In genomic region chr1:144523661-144524407, GRCh38 we compare ENCODE assay signal across 8 cellular contexts.
A peak's percentile ranks its signal among the peaks of the same experiment; 100 is the strongest.
DNase-seq lines count a peak whose midpoint lies in the region; ATAC-seq and TF ChIP-seq lines count a peak whose summit lies in the region.
"Not testable (repeated sequence)": the region's sequence is repeated elsewhere in the genome, so short reads cannot be mapped to it uniquely, and the experiment has no call there.

No MANE protein-coding gene starts in this region.

- H3K4me3 ChIP-seq in CD8-positive, alpha-beta T cell (ENCODE audit: low read depth, low read length); left lung: not testable (repeated sequence)
- peak overlapping the region; percentile 38 for H3K4me3 ChIP-seq in epithelial cell of esophagus (ENCODE audit: low read length)

- not testable (repeated sequence) for H3K27me3 Mint-ChIP-seq in CD8-positive, alpha-beta T cell (ENCODE audit: low read depth); activated T-helper 2 cell treated with anti-CD3 and anti-CD28 coated beads, Interferon-gamma antibody, Interleukin-2, Interleukin-4, amounts not matched to agents 10 μg/mL and 5 μg/mL and 100 μg/mL, durations not matched to agents 14 hours and 24 hours and 36 hours (ENCODE audit: low read depth)

- POLR2A ChIA-PET in CD8-positive, alpha-beta T cell (lab: Charles Lee), result interaction anchor here (0.6 kb wide), 1 partner anchor 112 kb away, joined by 4 read pairs; no protein-coding TSS in a partner anchor
- POLR2A ChIA-PET in RWPE1 (lab: Yijun Ruan, JAX; ENCODE audit: low non-redundant PET), result not testable (repeated sequence)

- H3K27ac ChIP-seq in CD8-positive, alpha-beta T cell (ENCODE audit: low read depth, low read length), result peak overlapping the region; percentile 93
- 0 out of 2 replicates have a peak overlapping the region, but pooled peaks have one; percentile 36 for H3K27ac ChIP-seq in RWPE1
- H3K27ac ChIP-seq in left lung, result not testable (repeated sequence)

- peak; percentile 33 to 65 (median 42) for DNase-seq in CD8-positive, alpha-beta T cell
- peak; percentile 0 for DNase-seq in RWPE1 (ENCODE audit: low spot score)
- peak; percentile 71 for DNase-seq in activated T-helper 2 cell treated with anti-CD3 and anti-CD28 coated beads, Interferon-gamma antibody, Interleukin-2, Interleukin-4, amounts not matched to agents 10 μg/mL and 5 μg/mL and 100 μg/mL, durations not matched to agents 14 hours and 24 hours and 36 hours (ENCODE audit: low spot score)
- peak; percentile 70 for DNase-seq in epithelial cell of esophagus (ENCODE audit: low read depth)
- DNase-seq in left lung, result not testable (repeated sequence)
- peak; percentile 18 to 41 for DNase-seq in stimulated activated CD4-positive, alpha-beta T cell treated with anti-CD3 and anti-CD28 coated beads, Interleukin-1b, Interleukin-23, amount 100 ng/mL, for 4 hours (ENCODE audit: low read depth in 2 of 2)

- H3K4me3 Mint-ChIP-seq in CD8-positive, alpha-beta T cell, result peak overlapping the region; percentile 89
- peak overlapping the region; percentile 81 for H3K4me3 Mint-ChIP-seq in activated T-helper 2 cell treated with anti-CD3 and anti-CD28 coated beads, Interferon-gamma antibody, Interleukin-2, Interleukin-4, amounts not matched to agents 10 μg/mL and 5 μg/mL and 100 μg/mL, durations not matched to agents 14 hours and 24 hours and 36 hours (ENCODE audit: low read depth)

- peak; percentile 82 for ATAC-seq in CD8-positive, alpha-beta T cell
- ATAC-seq in GM21360 (IDR thresholded peaks at IDR 0.05; ENCODE audit: unreplicated experiment), result peak; percentile 88
- ATAC-seq in HG03378 (IDR thresholded peaks at IDR 0.05; ENCODE audit: unreplicated experiment), result peak; percentile 92
- ATAC-seq in left lung, result peak; percentile 56

- not testable (repeated sequence) for H3K36me3 ChIP-seq in CD8-positive, alpha-beta T cell (ENCODE audit: insufficient read depth, low read length); left lung

- CTCF ChIA-PET in CD8-positive, alpha-beta T cell (lab: Charles Lee); RWPE1 (lab: Yijun Ruan, JAX): not testable (repeated sequence)

- H3K27me3 ChIP-seq in CD8-positive, alpha-beta T cell (ENCODE audit: insufficient read depth, low read length); left lung: not testable (repeated sequence)

- H3K9me3 ChIP-seq in CD8-positive, alpha-beta T cell (ENCODE audit: low read length); left lung: not testable (repeated sequence)

- H3K4me1 Mint-ChIP-seq in CD8-positive, alpha-beta T cell (ENCODE audit: low read depth), result not testable (repeated sequence)
- peaks cover 12% of the 10 kb centered on the region for H3K4me1 Mint-ChIP-seq in activated T-helper 2 cell treated with anti-CD3 and anti-CD28 coated beads, Interferon-gamma antibody, Interleukin-2, Interleukin-4, amounts not matched to agents 10 μg/mL and 5 μg/mL and 100 μg/mL, durations not matched to agents 14 hours and 24 hours and 36 hours (ENCODE audit: low read depth)

- peak overlapping the region; percentile 100 for H3K27ac Mint-ChIP-seq in CD8-positive, alpha-beta T cell
- peak overlapping the region; percentile 100 for H3K27ac Mint-ChIP-seq in activated T-helper 2 cell treated with anti-CD3 and anti-CD28 coated beads, Interferon-gamma antibody, Interleukin-2, Interleukin-4, amounts not matched to agents 10 μg/mL and 5 μg/mL and 100 μg/mL, durations not matched to agents 14 hours and 24 hours and 36 hours

- TF ChIP-seq CTCF in CD8-positive, alpha-beta T cell (IDR thresholded peaks at IDR 0.05); RWPE1 (conservative IDR thresholded peaks at IDR 0.05; ENCODE audit: low read depth); epithelial cell of esophagus (IDR thresholded peaks at IDR 0.05; ENCODE audit: insufficient read depth, low read depth, low read length, missing control alignments); left lung (IDR thresholded peaks at IDR 0.05): not testable (repeated sequence)

- not testable (repeated sequence) for H3K36me3 Mint-ChIP-seq in CD8-positive, alpha-beta T cell; activated T-helper 2 cell treated with anti-CD3 and anti-CD28 coated beads, Interferon-gamma antibody, Interleukin-2, Interleukin-4, amounts not matched to agents 10 μg/mL and 5 μg/mL and 100 μg/mL, durations not matched to agents 14 hours and 24 hours and 36 hours (ENCODE audit: low read depth)

- H3K9me3 Mint-ChIP-seq in CD8-positive, alpha-beta T cell; activated T-helper 2 cell treated with anti-CD3 and anti-CD28 coated beads, Interferon-gamma antibody, Interleukin-2, Interleukin-4, amounts not matched to agents 10 μg/mL and 5 μg/mL and 100 μg/mL, durations not matched to agents 14 hours and 24 hours and 36 hours: not testable (repeated sequence)

- not testable (repeated sequence) for H3K4me1 ChIP-seq in CD8-positive, alpha-beta T cell (ENCODE audit: insufficient read depth, low read length); left lung

- intact Hi-C loops in CD8-positive, alpha-beta T cell (cut with DNase I, micrococcal nuclease); activated T-helper 2 cell treated with anti-CD3 and anti-CD28 coated beads, Interferon-gamma antibody, Interleukin-2, Interleukin-4, amounts not matched to agents 10 μg/mL and 5 μg/mL and 100 μg/mL, durations not matched to agents 14 hours and 24 hours and 36 hours (cut with micrococcal nuclease); left lung (cut with DNase I): not testable (repeated sequence)
